Comparison of ENCODE assay signal across 8 cellular contexts in genomic region chr2:65300134-65300771, GRCh38.
DNase-seq lines count a peak whose midpoint lies in the region; ATAC-seq and TF ChIP-seq lines count a peak whose summit lies in the region.

No MANE protein-coding gene starts in this region.

- no peaks in the 10 kb centered on the region for H3K79me2 ChIP-seq in mammary epithelial cell (ENCODE audit: insufficient read depth, low read length)

- H3K9me3 Mint-ChIP-seq in activated CD4-positive, alpha-beta T cell treated with anti-CD3 and anti-CD28 coated beads for 36 hours (ENCODE audit: low read depth), result no peaks in the 10 kb centered on the region
- H3K9me3 Mint-ChIP-seq in type B pancreatic cell, result no peaks in the 10 kb centered on the region

- H3K4me3 ChIP-seq in mammary epithelial cell (replicated peaks in 1 of 3; ENCODE audit: insufficient read depth in 1 of 3, low read depth in 2 of 3, low read length in 3 of 3) (no peak overlapping the region), lung (no peak overlapping the region)

- no peaks in the 10 kb centered on the region for H3K36me3 Mint-ChIP-seq in activated CD4-positive, alpha-beta T cell treated with anti-CD3 and anti-CD28 coated beads for 36 hours (ENCODE audit: low read depth)
- peaks cover 5% of the 10 kb centered on the region for H3K36me3 Mint-ChIP-seq in type B pancreatic cell

- ATAC-seq in activated CD4-positive, alpha-beta T cell treated with anti-CD3 and anti-CD28 coated beads for 36 hours, result no peak
- peak; percentile 27 for ATAC-seq in lung (ENCODE audit: insufficient read depth, low FRiP score)

- H3K9ac ChIP-seq in mammary epithelial cell (ENCODE audit: insufficient read depth, low read length), result no peak overlapping the region

- intact Hi-C loops in activated CD4-positive, alpha-beta T cell treated with anti-CD3 and anti-CD28 coated beads for 36 hours (cut with DNase I, micrococcal nuclease), result loop anchor here (1.0 to 10.0 kb wide), 6 partner anchors 57 to 1265 kb away; partner anchors contain the start of genes CEP68 (in 2 of the 2) and SLC1A4 (in 1 of the 2)
- intact Hi-C loops in mammary epithelial cell (cut with micrococcal nuclease), result no loop called here

- H3K27ac ChIP-seq in mammary epithelial cell (ENCODE audit: insufficient read depth, low read depth, low read length) (no peak overlapping the region), lung (ENCODE audit: low read depth in 1 of 2, low read length in 1 of 2) (peak overlapping the region in 1 of 2 donors; percentile 60)

- peaks cover 13% of the 10 kb centered on the region for H3K27me3 Mint-ChIP-seq in activated CD4-positive, alpha-beta T cell treated with anti-CD3 and anti-CD28 coated beads for 36 hours
- H3K27me3 Mint-ChIP-seq in type B pancreatic cell, result no peaks in the 10 kb centered on the region

- H3K9me3 ChIP-seq in mammary epithelial cell (replicated peaks; ENCODE audit: insufficient read depth, low read length) (no peaks in the 10 kb centered on the region), lung (ENCODE audit: control insufficient read depth in 2 of 2, insufficient read depth in 1 of 2, low read length in 1 of 2) (no peaks in the 10 kb centered on the region)

- in situ Hi-C loops in mammary epithelial cell (cut with MboI; ENCODE audit: low sequenced_read_pairs in 2 of 2), result no loop called here

- no peaks in the 10 kb centered on the region for H3K36me3 ChIP-seq in mammary epithelial cell (ENCODE audit: insufficient read depth, low read length)
- no peaks in the 10 kb centered on the region for H3K36me3 ChIP-seq in lung (ENCODE audit: control insufficient read depth in 2 of 2, insufficient read depth in 2 of 2, low read length in 2 of 2)

- peak overlapping the region; percentile 52 for H3K4me3 Mint-ChIP-seq in activated CD4-positive, alpha-beta T cell treated with anti-CD3 and anti-CD28 coated beads for 36 hours
- H3K4me3 Mint-ChIP-seq in type B pancreatic cell, result no peak overlapping the region

- no peaks in the 10 kb centered on the region for H3K27me3 ChIP-seq in mammary epithelial cell (ENCODE audit: insufficient read depth, low read length)
- no peaks in the 10 kb centered on the region for H3K27me3 ChIP-seq in lung (ENCODE audit: control insufficient read depth, insufficient read depth)

- 20% methylated on average over 11 of the region's 16 CpGs for WGBS in mammary epithelial cell (ENCODE audit: low coverage, missing lambda C conversion rate)
- 54 to 67% methylated on average over 16 of the region's 16 CpGs for WGBS in lung, 2 donors

- no TSS peak for BruUV-seq in mammary epithelial cell (replicated peaks; lab: Mats Ljungman, UMichigan)

- H3K4me1 Mint-ChIP-seq in activated CD4-positive, alpha-beta T cell treated with anti-CD3 and anti-CD28 coated beads for 36 hours, result peaks cover 48% of the 10 kb centered on the region
- H3K4me1 Mint-ChIP-seq in type B pancreatic cell (ENCODE audit: unreplicated experiment), result peaks cover 31% of the 10 kb centered on the region

- H3K27ac Mint-ChIP-seq in activated CD4-positive, alpha-beta T cell treated with anti-CD3 and anti-CD28 coated beads for 36 hours, result peak overlapping the region; percentile 56
- peak overlapping the region; percentile 81 for H3K27ac Mint-ChIP-seq in type B pancreatic cell

- peak overlapping the region; percentile 7 for H3K4me2 ChIP-seq in mammary epithelial cell (ENCODE audit: insufficient read depth, low read depth, low read length)

- TF ChIP-seq CTCF in mammary epithelial cell (conservative IDR thresholded peaks at IDR 0.05 in 1 of 2, IDR thresholded peaks at IDR 0.05 in 1 of 2; ENCODE audit: extremely low read depth in 1 of 2, insufficient read depth in 1 of 2, low read depth in 1 of 2, low read length in 2 of 2) (no peak), lung (IDR thresholded peaks at IDR 0.05; ENCODE audit: control extremely low read depth, extremely low read depth) (no peak), type B pancreatic cell (conservative IDR thresholded peaks at IDR 0.05) (no peak)

- CTCF ChIA-PET in activated CD4-positive, alpha-beta T cell treated with anti-CD3 and anti-CD28 coated beads for 36 hours (lab: Charles Lee), result interaction anchor here (0.6 to 2.4 kb wide), 11 partner anchors 20 to 274 kb away, joined by 3 to 7 read pairs (median 3); no protein-coding TSS in a partner anchor
- CTCF ChIA-PET in mammary epithelial cell (lab: Charles Lee; ENCODE audit: low non-redundant PET), result interaction anchor here (0.7 kb wide), 1 partner anchor 173 kb away, joined by 4 read pairs; no protein-coding TSS in a partner anchor

- H3K4me1 ChIP-seq in mammary epithelial cell (ENCODE audit: insufficient read depth, low read length) (peaks cover 24% of the 10 kb centered on the region), lung (ENCODE audit: control insufficient read depth in 2 of 2, insufficient read depth in 2 of 2, low read length in 2 of 2) (peaks cover 7 to 18% of the 10 kb centered on the region in 2 donors)

- POLR2A ChIA-PET in activated CD4-positive, alpha-beta T cell treated with anti-CD3 and anti-CD28 coated beads for 36 hours (lab: Charles Lee), result interaction anchor here (0.9 to 1.6 kb wide), 5 partner anchors 19 to 137 kb away, joined by 3 to 5 read pairs (median 4); no protein-coding TSS in a partner anchor

- no peaks in the 10 kb centered on the region for H4K20me1 ChIP-seq in mammary epithelial cell (ENCODE audit: insufficient read depth, low read length)

- dilution Hi-C loops in mammary epithelial cell (cut with HindIII; ENCODE audit: low sequenced_read_pairs), result no loop called here

- DNase-seq in activated CD4-positive, alpha-beta T cell treated with anti-CD3 and anti-CD28 coated beads for 36 hours, result no peak
- DNase-seq in activated CD4-positive, alpha-beta T cell treated with anti-CD3 and anti-CD28 coated beads for 48 hours, result no peak
- no peak for DNase-seq in mammary epithelial cell
- peak; percentile 42 for DNase-seq in lung (ENCODE audit: low spot score)
- DNase-seq in type B pancreatic cell (ENCODE audit: extremely low spot score, unreplicated experiment), result no peak
- no peak for DNase-seq in central memory CD4-positive, alpha-beta T cell
- DNase-seq in NCI-H146 (lab: John Stamatoyannopoulos, UW), result no peak
- DNase-seq in NCI-H748 treated with DMSO at 0.1 percent for 48 hours (lab: John Stamatoyannopoulos, UW), result no peak

- H2AFZ ChIP-seq in mammary epithelial cell (ENCODE audit: low read depth, low read length), result no peak overlapping the region
